ENCODE assay signal across 1 cellular context in the genomic region with DNA sequence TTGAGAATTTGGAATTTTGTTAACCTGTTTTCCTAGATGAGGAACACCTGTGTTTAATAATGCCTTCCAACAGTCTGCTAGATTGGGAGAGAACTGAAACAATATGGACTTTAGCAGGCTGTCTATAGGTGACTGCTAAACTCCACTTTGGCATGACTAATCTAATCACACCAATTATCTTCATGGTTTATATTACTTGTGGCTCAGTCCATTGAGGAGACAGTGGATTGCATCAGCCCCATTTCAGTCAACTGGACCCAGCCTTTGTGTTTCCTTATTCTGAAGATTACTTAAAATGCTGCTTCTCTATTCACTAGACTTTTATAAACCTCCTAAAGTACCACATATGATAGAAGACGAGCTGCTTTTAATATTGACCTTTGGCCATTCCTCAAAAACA.
TF ChIP-seq lines count a peak whose summit lies in the region.

No MANE protein-coding gene starts in this region.

TF ChIP-seq in A549, 52 proteins besides CTCF, POLR2A, EP300 and RAD21 (continued from another document):
- TF ChIP-seq, protein P1, sequence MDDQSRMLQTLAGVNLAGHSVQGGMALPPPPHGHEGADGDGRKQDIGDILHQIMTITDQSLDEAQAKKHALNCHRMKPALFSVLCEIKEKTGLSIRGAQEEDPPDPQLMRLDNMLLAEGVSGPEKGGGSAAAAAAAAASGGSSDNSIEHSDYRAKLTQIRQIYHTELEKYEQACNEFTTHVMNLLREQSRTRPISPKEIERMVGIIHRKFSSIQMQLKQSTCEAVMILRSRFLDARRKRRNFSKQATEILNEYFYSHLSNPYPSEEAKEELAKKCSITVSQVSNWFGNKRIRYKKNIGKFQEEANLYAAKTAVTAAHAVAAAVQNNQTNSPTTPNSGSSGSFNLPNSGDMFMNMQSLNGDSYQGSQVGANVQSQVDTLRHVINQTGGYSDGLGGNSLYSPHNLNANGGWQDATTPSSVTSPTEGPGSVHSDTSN (IDR thresholded peaks at IDR 0.05) = no peak
- TF ChIP-seq, protein P2, sequence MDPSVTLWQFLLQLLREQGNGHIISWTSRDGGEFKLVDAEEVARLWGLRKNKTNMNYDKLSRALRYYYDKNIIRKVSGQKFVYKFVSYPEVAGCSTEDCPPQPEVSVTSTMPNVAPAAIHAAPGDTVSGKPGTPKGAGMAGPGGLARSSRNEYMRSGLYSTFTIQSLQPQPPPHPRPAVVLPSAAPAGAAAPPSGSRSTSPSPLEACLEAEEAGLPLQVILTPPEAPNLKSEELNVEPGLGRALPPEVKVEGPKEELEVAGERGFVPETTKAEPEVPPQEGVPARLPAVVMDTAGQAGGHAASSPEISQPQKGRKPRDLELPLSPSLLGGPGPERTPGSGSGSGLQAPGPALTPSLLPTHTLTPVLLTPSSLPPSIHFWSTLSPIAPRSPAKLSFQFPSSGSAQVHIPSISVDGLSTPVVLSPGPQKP (IDR thresholded peaks at IDR 0.05; ENCODE audit: low read depth, low read length) = no peak
